ENCODE assay signal across 8 cellular contexts in the genomic region with DNA sequence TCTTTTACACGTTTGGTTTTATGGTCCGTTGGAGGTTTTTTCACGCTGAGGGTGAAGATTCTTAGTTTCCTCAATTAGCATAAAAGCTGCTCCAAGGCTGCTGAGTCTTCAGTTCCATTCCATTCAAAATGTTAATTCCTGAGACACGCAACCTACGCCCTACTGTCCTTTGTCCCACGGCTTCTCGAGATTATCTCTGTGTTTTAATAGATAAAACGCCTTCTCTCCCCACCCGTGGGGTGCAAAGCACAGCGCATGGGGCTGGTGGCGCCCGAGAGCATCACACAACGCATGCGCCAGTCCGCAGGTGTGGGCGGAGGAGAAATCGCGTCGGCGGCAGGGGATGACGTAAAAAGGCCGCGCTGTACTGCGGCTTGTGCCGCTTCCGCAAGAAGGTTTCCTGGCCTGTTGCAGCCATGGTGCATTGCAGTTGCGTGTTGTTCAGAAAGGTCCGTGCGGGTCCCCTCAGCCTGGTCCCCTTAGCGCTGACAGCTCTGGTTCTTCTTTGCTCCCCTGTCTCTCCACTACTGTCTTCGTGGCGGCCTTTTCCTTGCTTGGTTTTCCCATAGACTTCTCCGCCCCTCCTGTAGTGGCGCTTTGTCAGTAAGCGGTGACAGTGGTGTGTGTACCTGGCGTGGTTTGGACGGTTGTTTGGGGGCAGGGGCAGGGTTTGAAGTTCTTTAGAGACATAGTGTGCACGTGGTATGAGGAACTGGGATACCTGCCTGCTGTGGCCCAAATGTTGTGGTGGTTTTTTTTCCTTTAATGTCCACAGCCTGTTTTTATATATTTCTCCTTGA. TPM values are rescaled to one million over a fixed set of nuclear protein-coding genes. Genes with fewer than 3 reads are reported as not detected.
DNase-seq lines count a peak whose midpoint lies in the region; ATAC-seq and TF ChIP-seq lines count a peak whose summit lies in the region.

A gene with protein sequence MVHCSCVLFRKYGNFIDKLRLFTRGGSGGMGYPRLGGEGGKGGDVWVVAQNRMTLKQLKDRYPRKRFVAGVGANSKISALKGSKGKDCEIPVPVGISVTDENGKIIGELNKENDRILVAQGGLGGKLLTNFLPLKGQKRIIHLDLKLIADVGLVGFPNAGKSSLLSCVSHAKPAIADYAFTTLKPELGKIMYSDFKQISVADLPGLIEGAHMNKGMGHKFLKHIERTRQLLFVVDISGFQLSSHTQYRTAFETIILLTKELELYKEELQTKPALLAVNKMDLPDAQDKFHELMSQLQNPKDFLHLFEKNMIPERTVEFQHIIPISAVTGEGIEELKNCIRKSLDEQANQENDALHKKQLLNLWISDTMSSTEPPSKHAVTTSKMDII (plus strand): TSS at position 391 of the 800 bp plus-strand sequence. CDS start 26 bp downstream, at position 417.

- H2AFZ ChIP-seq in IMR-90 (replicated peaks; ENCODE audit: low read length, poor library complexity) (peak within 1 kb of the TSS; percentile 96), OCI-LY7 (ENCODE audit: low read length) (peak within 1 kb of the TSS; percentile 99)

- no peaks in the 10 kb centered on the region for H4K20me1 ChIP-seq in IMR-90 (ENCODE audit: insufficient read depth, low read length)
- no peaks in the 10 kb centered on the region for H4K20me1 ChIP-seq in OCI-LY7 (ENCODE audit: insufficient read depth, low read length)

- BruUV-seq in IMR-90 (replicated peaks; lab: Mats Ljungman, UMichigan): TSS peak; percentile 87
- BruUV-seq in OCI-LY7 (replicated peaks; lab: Mats Ljungman, UMichigan): TSS peak; percentile 89

- peak within 1 kb of the TSS; percentile 47 for H2AK5ac ChIP-seq in IMR-90 (ENCODE audit: low read depth, low read length)

- H3K9me1 ChIP-seq in IMR-90 (ENCODE audit: insufficient read depth, low read length): peaks cover 3% of the 10 kb centered on the region; the same call in 1 of the 2 replicates

- peak within 1 kb of the TSS; percentile 89 for H3K4me3 ChIP-seq in IMR-90 (ENCODE audit: insufficient read depth, low read depth, low read length)
- peak within 1 kb of the TSS; percentile 84 for H3K4me3 ChIP-seq in OCI-LY7 (ENCODE audit: low read depth, low read length, poor library complexity, severe bottlenecking)
- H3K4me3 ChIP-seq in mucosa of descending colon: peak within 1 kb of the TSS; percentile 71

- ATAC-seq in GM21528 (IDR thresholded peaks at IDR 0.05; ENCODE audit: low FRiP score, unreplicated experiment) (peak; percentile 99), IMR-90 (ENCODE audit: low read depth) (peak; percentile 97), mucosa of descending colon (peak; percentile 99)

- peak; percentile 37 for TF ChIP-seq RAD21 in IMR-90 (IDR thresholded peaks at IDR 0.05; ENCODE audit: low read length)

- H4K5ac ChIP-seq in IMR-90 (ENCODE audit: low read depth, low read length): peak within 1 kb of the TSS; percentile 97

- peak within 1 kb of the TSS; percentile 91 for H3K27ac ChIP-seq in IMR-90 (ENCODE audit: insufficient read depth, low read length)
- peak within 1 kb of the TSS; percentile 79 for H3K27ac ChIP-seq in OCI-LY7 (ENCODE audit: low read depth, low read length, poor library complexity, severe bottlenecking)
- peak within 1 kb of the TSS; percentile 72 for H3K27ac ChIP-seq in epithelial cell of prostate

- peak within 1 kb of the TSS; percentile 55 for H3K18ac ChIP-seq in IMR-90 (ENCODE audit: low read depth, low read length)

- peak; percentile 73 for TF ChIP-seq CTCF in IMR-90 (conservative IDR thresholded peaks at IDR 0.05; ENCODE audit: low read depth, low read length)
- TF ChIP-seq CTCF in OCI-LY7 (conservative IDR thresholded peaks at IDR 0.05; ENCODE audit: low read length): peak; percentile 81
- peak; percentile 75 for TF ChIP-seq CTCF in mucosa of descending colon (IDR thresholded peaks at IDR 0.05)

- peak within 1 kb of the TSS; percentile 88 for H4K91ac ChIP-seq in IMR-90 (ENCODE audit: insufficient read depth, low read depth, low read length)

- peaks cover 45% of the 10 kb centered on the region for H3K79me2 ChIP-seq in OCI-LY7 (ENCODE audit: insufficient read depth, low read depth, low read length)

- 0% methylated on average over 4 of the region's 38 CpGs; no CpG with 5 or more reads in 1 of the 2 experiments for WGBS in IMR-90 (ENCODE audit: extremely low coverage in 2 of 2, insufficient read length in 1 of 2), 2 experiments

- H3K36me3 ChIP-seq in IMR-90 (ENCODE audit: control insufficient read depth, insufficient read depth, low read length) (no peaks in the 10 kb centered on the region), OCI-LY7 (ENCODE audit: insufficient read depth, low read length) (peaks cover 24% of the 10 kb centered on the region), mucosa of descending colon (ENCODE audit: low read depth) (no peaks in the 10 kb centered on the region)

- DNase-seq in DMS153 (lab: John Stamatoyannopoulos, UW): peak; percentile 84
- DNase-seq in IMR-90: peak; percentile 96
- peak; percentile 97 for DNase-seq in OCI-LY7 (ENCODE audit: low spot score)
- DNase-seq in activated T-cell treated with anti-CD3 and anti-CD28 coated beads for 24 hours (ENCODE audit: low read depth): peak; percentile 93
- DNase-seq in epithelial cell of prostate (ENCODE audit: low read depth, low spot score): peak; percentile 83
- DNase-seq in mucosa of descending colon: peak; percentile 96 to 97 (median 97)
- DNase-seq in stimulated activated CD8-positive, alpha-beta memory T cell treated with anti-CD3 and anti-CD28 coated beads, Interleukin-4, amount 100 ng/mL, for 24 hours (ENCODE audit: low read depth): peak; percentile 94

- H3K4ac ChIP-seq in IMR-90 (ENCODE audit: low read depth, low read length): peak within 1 kb of the TSS; percentile 91

- intact Hi-C loops in IMR-90 (cut with micrococcal nuclease) (loop anchor here (1.0 kb wide), 1 partner anchor 57 kb away; a partner anchor contains a TSS), OCI-LY7 (cut with micrococcal nuclease; ENCODE audit: unreplicated experiment) (loop anchor here (1.0 kb wide), 1 partner anchor 57 kb away; a partner anchor contains a TSS), mucosa of descending colon (cut with DNase I, micrococcal nuclease) (no loop called here)

- H3K4me1 ChIP-seq in IMR-90 (ENCODE audit: control insufficient read depth, insufficient read depth, low read length) (no peaks in the 10 kb centered on the region; the same call in 1 of the 2 replicates), OCI-LY7 (ENCODE audit: insufficient read depth, low read length, poor library complexity, severe bottlenecking) (peaks cover 20% of the 10 kb centered on the region), mucosa of descending colon (ENCODE audit: low read depth) (peaks cover 9% of the 10 kb centered on the region)

- peak within 1 kb of the TSS; percentile 89 for H3K23ac ChIP-seq in IMR-90 (ENCODE audit: low read depth, low read length)

- H3K9me3 ChIP-seq in IMR-90 (ENCODE audit: control insufficient read depth, insufficient read depth, low read length): no peaks in the 10 kb centered on the region
- H3K9me3 ChIP-seq in OCI-LY7 (ENCODE audit: low read length): no peaks in the 10 kb centered on the region
- H3K9me3 ChIP-seq in mucosa of descending colon: no peaks in the 10 kb centered on the region

- in situ Hi-C loops in IMR-90 (cut with MboI; ENCODE audit: low sequenced_read_pairs): no loop called here

- peak; percentile 93 for TF ChIP-seq POLR2A in IMR-90 (IDR thresholded peaks at IDR 0.05; ENCODE audit: low read depth, low read length)

- H3K79me1 ChIP-seq in IMR-90 (ENCODE audit: low read depth in 1 of 2, low read length in 2 of 2): peaks cover 10 to 24% of the 10 kb centered on the region in 2 experiments; a peak in 3 of 4 replicates

- dilution Hi-C loops in IMR-90 (cut with HindIII; ENCODE audit: low sequenced_read_pairs, unreplicated experiment): no loop called here

- POLR2A ChIA-PET in IMR-90 (lab: Charles Lee; ENCODE audit: unreplicated experiment): interaction anchor here (0.5 to 0.6 kb wide), 2 partner anchors 13 to 81 kb away, joined by 3 to 17 read pairs; no protein-coding TSS in a partner anchor
- POLR2A ChIA-PET in OCI-LY7 (lab: Charles Lee): interaction anchor here (0.6 to 1.3 kb wide), 7 partner anchors 9 to 698 kb away, joined by 3 to 6 read pairs (median 4); no protein-coding TSS in a partner anchor

- H3K4me2 ChIP-seq in IMR-90 (ENCODE audit: low read depth, low read length) (peak within 1 kb of the TSS; percentile 86), OCI-LY7 (ENCODE audit: low read length) (peak within 1 kb of the TSS; percentile 97)

- no peaks in the 10 kb centered on the region for H3K9me2 ChIP-seq in OCI-LY7 (ENCODE audit: insufficient read depth, low read length)

- peak within 1 kb of the TSS; percentile 79 for H2BK5ac ChIP-seq in IMR-90 (ENCODE audit: low read depth, low read length, poor library complexity, severe bottlenecking)

- H2BK20ac ChIP-seq in IMR-90 (ENCODE audit: low read depth, low read length): no peak within 1 kb of the TSS

- CTCF ChIA-PET in IMR-90 (lab: Yijun Ruan, JAX) (interaction anchor here (1.0 to 1.5 kb wide), 4 partner anchors 10 to 81 kb away, joined by 3 to 5 read pairs (median 4); no protein-coding TSS in a partner anchor), OCI-LY7 (lab: Charles Lee; ENCODE audit: unreplicated experiment) (interaction anchor here (0.9 to 1.0 kb wide), 2 partner anchors 11 to 60 kb away, joined by 3 read pairs; no protein-coding TSS in a partner anchor)

- H2BK15ac ChIP-seq in IMR-90 (ENCODE audit: low read depth, low read length): no peak within 1 kb of the TSS

- H2BK120ac ChIP-seq in IMR-90 (ENCODE audit: low read depth, low read length): peak within 1 kb of the TSS; percentile 66

- H3K27me3 ChIP-seq in IMR-90 (ENCODE audit: control insufficient read depth, insufficient read depth, low read length): no peaks in the 10 kb centered on the region

- H3K9ac ChIP-seq in IMR-90 (ENCODE audit: low read depth, low read length): peak within 1 kb of the TSS; percentile 95

- H3K14ac ChIP-seq in IMR-90 (replicated peaks; ENCODE audit: low read depth, low read length): peak within 1 kb of the TSS; percentile 95

- H2AK9ac ChIP-seq in IMR-90 (replicated peaks; ENCODE audit: low read depth, low read length, poor library complexity): peak within 1 kb of the TSS; percentile 85

- peak within 1 kb of the TSS; percentile 87 to 97 for H4K8ac ChIP-seq in IMR-90 (ENCODE audit: low read depth in 2 of 2, low read length in 2 of 2)

- H3K56ac ChIP-seq in IMR-90 (ENCODE audit: extremely low read depth, insufficient read depth, low read length): peak within 1 kb of the TSS; percentile 97

TF ChIP-seq in IMR-90, 13 proteins besides CTCF, POLR2A, EP300 and RAD21 (continues in another document):
- TF ChIP-seq MXI1 (IDR thresholded peaks at IDR 0.05; ENCODE audit: borderline replicate concordance, low read depth, low read length) (peak; percentile 95), CEBPB (IDR thresholded peaks at IDR 0.05; ENCODE audit: low read depth, low read length) (peak; percentile 71), RCOR1 (IDR thresholded peaks at IDR 0.05; ENCODE audit: insufficient replicate concordance, low read length) (no peak)

RNA-seq across cellular contexts. Expression of the gene that starts here (rescaled TPM):
- 11.5 and 25.3 TPM in 2 replicates for total RNA-seq in IMR-90 (2012; rRNA removed)
- polyA plus RNA-seq in IMR-90 (2012; rRNA removed): 9.8 and 12.8 TPM in 2 replicates
- 0.36 and 1.3 TPM in 2 replicates for polyA plus RNA-seq in IMR-90 (2012; cell fraction: cytosol; rRNA removed)
- polyA plus RNA-seq in IMR-90 (2012; cell fraction: nucleus; rRNA removed; ENCODE audit: low replicate concordance): 0.49 and 6.9 TPM in 2 replicates
- total RNA-seq in OCI-LY7 (2014; rRNA removed; shearing (Covaris generic)): 13.1 and 16.5 TPM in 2 replicates
- total RNA-seq in OCI-LY7 (2022): 38.8 and 43.4 TPM in 2 replicates
- 10 to 100 TPM; 24.9 to 27.8 (median 26.0) TPM for total RNA-seq in mucosa of descending colon

Comparison
In these comparisons a context has a peak if more than half of its experiments do, and no peak if none do; other contexts are left out.
1. Peak in every context shown above with its lines: DNase-seq, ATAC-seq, H3K4me3 ChIP-seq and H3K27ac ChIP-seq.
2. intact Hi-C loops: an anchor here in IMR-90 (1.0 kb wide) and OCI-LY7 (1.0 kb wide); none called in mucosa of descending colon.